ENCODE assay signal across 1 cellular context in genomic region chr2:124046332-124046731, GRCh38.
A peak's percentile ranks its signal among the peaks of the same experiment; 100 is the strongest.
TF ChIP-seq lines count a peak whose summit lies in the region.

No MANE protein-coding gene starts in this region.

TF ChIP-seq in WTC11, 78 proteins besides CTCF, POLR2A, EP300 and RAD21 (continued from another document):
- TF ChIP-seq FOXP4 (CRISPR knock-in tag; IDR thresholded peaks at IDR 0.05) (no peak), USF2 (CRISPR knock-in tag; IDR thresholded peaks at IDR 0.05) (peak; percentile 47), TCF7 (CRISPR knock-in tag; IDR thresholded peaks at IDR 0.05; ENCODE audit: low read depth) (no peak), E2F5 (CRISPR knock-in tag; IDR thresholded peaks at IDR 0.05) (no peak)
TF ChIP-seq in WTC11: peak in this region for 2.
